ENCODE assay signal across 1 cellular context in genomic region chr22:36073476-36073875, GRCh38.
TF ChIP-seq lines count a peak whose summit lies in the region.

No MANE protein-coding gene starts in this region.

TF ChIP-seq in IMR-90, 13 proteins besides CTCF, POLR2A, EP300 and RAD21:
- TF ChIP-seq RFX5 (IDR thresholded peaks at IDR 0.05; ENCODE audit: low read depth, low read length) (no peak), RCOR1 (IDR thresholded peaks at IDR 0.05; ENCODE audit: insufficient replicate concordance, low read length) (no peak), SMC3 (IDR thresholded peaks at IDR 0.05; ENCODE audit: low read depth, low read length) (no peak), MAFK (IDR thresholded peaks at IDR 0.05; ENCODE audit: low read depth, low read length) (no peak), FOS (IDR thresholded peaks at IDR 0.05; ENCODE audit: low read depth, low read length) (no peak), CHD1 (IDR thresholded peaks at IDR 0.05; ENCODE audit: low read depth, low read length) (no peak), MXI1 (IDR thresholded peaks at IDR 0.05; ENCODE audit: borderline replicate concordance, low read depth, low read length) (no peak), ELK1 (IDR thresholded peaks at IDR 0.05; ENCODE audit: borderline replicate concordance, low read depth, low read length) (no peak), BHLHE40 (IDR thresholded peaks at IDR 0.05; ENCODE audit: low read depth, low read length) (no peak), NFE2L2 (IDR thresholded peaks at IDR 0.05; ENCODE audit: low read depth, low read length) (no peak), USF2 (IDR thresholded peaks at IDR 0.05; ENCODE audit: low read depth, low read length) (no peak), CEBPB (IDR thresholded peaks at IDR 0.05; ENCODE audit: low read depth, low read length) (no peak), MAZ (IDR thresholded peaks at IDR 0.05; ENCODE audit: borderline replicate concordance, low read depth, low read length) (no peak)
